In the genomic region with DNA sequence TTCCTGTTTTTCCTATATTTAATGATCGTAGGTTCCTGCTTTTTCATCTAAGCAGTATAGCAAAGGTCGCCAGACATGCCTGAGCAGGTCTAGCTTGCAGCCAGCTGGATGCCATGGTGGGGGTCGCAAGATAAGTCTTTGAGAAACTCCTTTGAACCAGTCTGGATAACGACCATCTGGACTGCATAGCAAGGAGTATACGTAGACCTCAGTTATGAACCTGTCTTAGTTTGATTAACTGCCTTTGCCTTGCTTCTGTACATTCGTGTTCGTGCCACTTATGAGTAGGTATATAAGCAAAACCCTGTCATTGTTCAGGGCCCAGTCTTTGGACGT, we compare ENCODE assay signal across 33 cellular contexts. TPM values are rescaled to one million over a fixed set of nuclear protein-coding genes. Genes with fewer than 3 reads are reported as not detected.
DNase-seq lines count a peak whose midpoint lies in the region; ATAC-seq, FAIRE-seq and TF ChIP-seq lines count a peak whose summit lies in the region.
"Had no signal": no experiment of that assay in that cellular context is flagged by ENCODE, and none has a peak within 500 bp of the region (broad histone marks: within the 10 kb centered on the region; RNA-seq: fewer than 3 reads in every experiment).

No MANE protein-coding gene starts in this region.

- POLR2A ChIA-PET in activated CD8-positive, alpha-beta T cell treated with anti-CD3 and anti-CD28 coated beads, Interleukin-2, amount 10 ng/mL, durations not matched to agents 7 days and 5 days (lab: Charles Lee), result no interaction called here
- POLR2A ChIA-PET in activated CD8-positive, alpha-beta T cell treated with anti-CD3 and anti-CD28 coated beads for 36 hours (lab: Charles Lee), result no interaction called here

- TF ChIP-seq CTCF in activated CD8-positive, alpha-beta T cell treated with anti-CD3 and anti-CD28 coated beads for 36 hours (IDR thresholded peaks at IDR 0.05), result no peak
- no peak for TF ChIP-seq CTCF in astrocyte (IDR thresholded peaks at IDR 0.05; ENCODE audit: insufficient read depth, low read depth, low read length)
- no peak for TF ChIP-seq CTCF in type B pancreatic cell (conservative IDR thresholded peaks at IDR 0.05)

- FAIRE-seq in astrocyte (lab: Jason Lieb, UNC), result no peak
- FAIRE-seq: HTR-8/SVneo, urothelium cell line had no signal

- intact Hi-C loops in activated CD8-positive, alpha-beta T cell treated with anti-CD3 and anti-CD28 coated beads for 36 hours (cut with micrococcal nuclease), result no loop called here

- CTCF ChIA-PET in activated CD8-positive, alpha-beta T cell treated with anti-CD3 and anti-CD28 coated beads, Interleukin-2, amount 10 ng/mL, durations not matched to agents 7 days and 5 days (lab: Charles Lee), result no interaction called here
- CTCF ChIA-PET in activated CD8-positive, alpha-beta T cell treated with anti-CD3 and anti-CD28 coated beads for 36 hours (lab: Charles Lee), result no interaction called here

- no peaks in the 10 kb centered on the region for H3K79me2 ChIP-seq in astrocyte (ENCODE audit: insufficient read depth, low read length)

- peaks cover 12% of the 10 kb centered on the region for H3K4me1 ChIP-seq in astrocyte (ENCODE audit: insufficient read depth, low read length)
- H3K4me1 ChIP-seq: left ventricle myocardium inferior, psoas muscle had no signal

- no peaks in the 10 kb centered on the region for H3K36me3 ChIP-seq in astrocyte (ENCODE audit: insufficient read depth, low read length)
- H3K36me3 ChIP-seq: brain microvascular endothelial cell, left ventricle myocardium inferior had no signal

- H3K4me2 ChIP-seq in astrocyte (ENCODE audit: low read length), result no peak overlapping the region
- H3K4me2 ChIP-seq: A549 had no signal

- no peak overlapping the region for H3K4me3 Mint-ChIP-seq in activated CD8-positive, alpha-beta T cell treated with anti-CD3 and anti-CD28 coated beads, Interleukin-2, amount 10 ng/mL, durations not matched to agents 7 days and 5 days
- H3K4me3 Mint-ChIP-seq in activated CD8-positive, alpha-beta T cell treated with anti-CD3 and anti-CD28 coated beads for 36 hours, result no peak overlapping the region
- H3K4me3 Mint-ChIP-seq in astrocyte (ENCODE audit: unreplicated experiment), result no peak overlapping the region
- no peak overlapping the region for H3K4me3 Mint-ChIP-seq in type B pancreatic cell
- H3K4me3 Mint-ChIP-seq: activated B cell treated with CpG ODN at 0.5 μM for 24 hours; activated CD4-positive, alpha-beta memory T cell treated with anti-CD3 and anti-CD28 coated beads for 36 hours; activated naive CD8-positive, alpha-beta T cell treated with anti-CD3 and anti-CD28 coated beads, Interleukin-2, amount 50 U/mL, for 24 hours; B cell; HFFc6; immature natural killer cell; stimulated activated memory B cell treated with anti-CD40 and anti-IgM and Interleukin-4, amounts not matched to agents 10 μg/mL and 1 μg/mL and 100 μg/mL, for 72 hours had no signal

- H3K9ac ChIP-seq in astrocyte (ENCODE audit: low read length), result no peak overlapping the region
- H3K9ac ChIP-seq: GM23248 had no signal

- no peak overlapping the region for H3K27ac Mint-ChIP-seq in activated CD8-positive, alpha-beta T cell treated with anti-CD3 and anti-CD28 coated beads, Interleukin-2, amount 10 ng/mL, durations not matched to agents 7 days and 5 days
- no peak overlapping the region for H3K27ac Mint-ChIP-seq in activated CD8-positive, alpha-beta T cell treated with anti-CD3 and anti-CD28 coated beads for 36 hours
- H3K27ac Mint-ChIP-seq in astrocyte (ENCODE audit: unreplicated experiment) (peak overlapping the region; percentile 26), type B pancreatic cell (peak overlapping the region; percentile 15)
- H3K27ac Mint-ChIP-seq: activated B cell treated with CpG ODN at 0.5 μM for 24 hours; activated CD4-positive, alpha-beta memory T cell treated with anti-CD3 and anti-CD28 coated beads for 36 hours; activated naive CD8-positive, alpha-beta T cell treated with anti-CD3 and anti-CD28 coated beads, Interleukin-2, amount 50 U/mL, for 24 hours; B cell; HFFc6; immature natural killer cell; stimulated activated memory B cell treated with anti-CD40 and anti-IgM and Interleukin-4, amounts not matched to agents 10 μg/mL and 1 μg/mL and 100 μg/mL, for 72 hours had no signal

- ATAC-seq in activated CD8-positive, alpha-beta T cell treated with anti-CD3 and anti-CD28 coated beads, Interleukin-2, amount 10 ng/mL, durations not matched to agents 7 days and 5 days, result no peak
- ATAC-seq in activated CD8-positive, alpha-beta T cell treated with anti-CD3 and anti-CD28 coated beads for 36 hours, result no peak
- ATAC-seq in GM18498 (IDR thresholded peaks at IDR 0.05; ENCODE audit: unreplicated experiment), result no peak
- ATAC-seq: A549; activated naive CD8-positive, alpha-beta T cell treated with anti-CD3 and anti-CD28 coated beads, Interleukin-2, amount 50 U/mL, for 24 hours; foreskin keratinocyte; psoas muscle; stimulated activated memory B cell treated with anti-CD40 and anti-IgM and Interleukin-4, amounts not matched to agents 10 μg/mL and 1 μg/mL and 100 μg/mL, for 72 hours had no signal

- H4K20me1 ChIP-seq in astrocyte (ENCODE audit: insufficient read depth, low read length), result no peaks in the 10 kb centered on the region

- no peaks in the 10 kb centered on the region for H3K4me1 Mint-ChIP-seq in activated CD8-positive, alpha-beta T cell treated with anti-CD3 and anti-CD28 coated beads, Interleukin-2, amount 10 ng/mL, durations not matched to agents 7 days and 5 days (ENCODE audit: low read depth)
- H3K4me1 Mint-ChIP-seq in activated CD8-positive, alpha-beta T cell treated with anti-CD3 and anti-CD28 coated beads for 36 hours (ENCODE audit: low read depth), result no peaks in the 10 kb centered on the region
- peaks cover 18% of the 10 kb centered on the region for H3K4me1 Mint-ChIP-seq in astrocyte (ENCODE audit: low read depth, unreplicated experiment)
- H3K4me1 Mint-ChIP-seq in type B pancreatic cell (ENCODE audit: unreplicated experiment), result peaks cover 12% of the 10 kb centered on the region
- H3K4me1 Mint-ChIP-seq: activated B cell treated with CpG ODN at 0.5 μM for 24 hours; activated naive CD8-positive, alpha-beta T cell treated with anti-CD3 and anti-CD28 coated beads, Interleukin-2, amount 50 U/mL, for 24 hours; B cell; immature natural killer cell; stimulated activated memory B cell treated with anti-CD40 and anti-IgM and Interleukin-4, amounts not matched to agents 10 μg/mL and 1 μg/mL and 100 μg/mL, for 72 hours had no signal

- DNase-seq in activated CD8-positive, alpha-beta T cell treated with anti-CD3 and anti-CD28 coated beads, Interleukin-2, amount 10 ng/mL, durations not matched to agents 7 days and 5 days, result peak; percentile 4
- no peak for DNase-seq in activated CD8-positive, alpha-beta T cell treated with anti-CD3 and anti-CD28 coated beads for 36 hours
- DNase-seq in astrocyte (ENCODE audit: low read depth) (peak; percentile 17), mucosa of gallbladder (ENCODE audit: low spot score) (peak; percentile 5), type B pancreatic cell (ENCODE audit: extremely low spot score, unreplicated experiment) (no peak), NCI-H1105 (lab: John Stamatoyannopoulos, UW) (no peak), dedifferentiated amniotic fluid mesenchymal stem cell (ENCODE audit: extremely low spot score) (no peak)
- DNase-seq: activated B cell treated with CpG ODN at 0.5 μM for 24 hours; activated CD4-positive, alpha-beta memory T cell treated with anti-CD3 and anti-CD28 coated beads for 36 hours; activated gamma-delta T cell treated with Interleukin-2 at 50 U/mL for 16 hours; activated naive CD8-positive, alpha-beta T cell treated with anti-CD3 and anti-CD28 coated beads, Interleukin-2, amount 50 U/mL, for 24 hours; brain microvascular endothelial cell; DMS79; effector CD8-positive, alpha-beta T cell; erythroblast; foreskin keratinocyte; GM23248; HFFc6; hippocampal formation; immature natural killer cell; left ventricle myocardium inferior; NCI-H187 treated with DMSO at 0.1 percent for 48 hours; OCI-M1; psoas muscle; T-helper 9 cell had no signal

- no peaks in the 10 kb centered on the region for H3K9me3 Mint-ChIP-seq in activated CD8-positive, alpha-beta T cell treated with anti-CD3 and anti-CD28 coated beads, Interleukin-2, amount 10 ng/mL, durations not matched to agents 7 days and 5 days (ENCODE audit: insufficient read depth)
- H3K9me3 Mint-ChIP-seq in activated CD8-positive, alpha-beta T cell treated with anti-CD3 and anti-CD28 coated beads for 36 hours, result no peaks in the 10 kb centered on the region
- H3K9me3 Mint-ChIP-seq in astrocyte (ENCODE audit: unreplicated experiment) (peaks cover 7% of the 10 kb centered on the region), type B pancreatic cell (peaks cover 5% of the 10 kb centered on the region)
- H3K9me3 Mint-ChIP-seq: activated B cell treated with CpG ODN at 0.5 μM for 24 hours; activated CD4-positive, alpha-beta memory T cell treated with anti-CD3 and anti-CD28 coated beads for 36 hours had no signal

- H3K4me3 ChIP-seq in astrocyte (ENCODE audit: insufficient read depth, low read depth, low read length), result no peak overlapping the region
- H3K4me3 ChIP-seq: A549, GM23248, left ventricle myocardium inferior, psoas muscle had no signal

- no peaks in the 10 kb centered on the region for H3K27me3 ChIP-seq in astrocyte (ENCODE audit: insufficient read depth, low read length)
- H3K27me3 ChIP-seq: brain microvascular endothelial cell, foreskin keratinocyte had no signal

- no peaks in the 10 kb centered on the region for H3K36me3 Mint-ChIP-seq in activated CD8-positive, alpha-beta T cell treated with anti-CD3 and anti-CD28 coated beads, Interleukin-2, amount 10 ng/mL, durations not matched to agents 7 days and 5 days (ENCODE audit: low read depth)
- no peaks in the 10 kb centered on the region for H3K36me3 Mint-ChIP-seq in activated CD8-positive, alpha-beta T cell treated with anti-CD3 and anti-CD28 coated beads for 36 hours (ENCODE audit: low read depth)
- H3K36me3 Mint-ChIP-seq in astrocyte (ENCODE audit: low read depth, unreplicated experiment) (peaks cover 2% of the 10 kb centered on the region), type B pancreatic cell (no peaks in the 10 kb centered on the region)
- H3K36me3 Mint-ChIP-seq: activated CD4-positive, alpha-beta memory T cell treated with anti-CD3 and anti-CD28 coated beads for 36 hours; immature natural killer cell; stimulated activated memory B cell treated with anti-CD40 and anti-IgM and Interleukin-4, amounts not matched to agents 10 μg/mL and 1 μg/mL and 100 μg/mL, for 72 hours had no signal

- no peak overlapping the region for H2AFZ ChIP-seq in astrocyte (ENCODE audit: low read depth, low read length)
- H2AFZ ChIP-seq: GM23248 had no signal

- H3K27me3 Mint-ChIP-seq in activated CD8-positive, alpha-beta T cell treated with anti-CD3 and anti-CD28 coated beads, Interleukin-2, amount 10 ng/mL, durations not matched to agents 7 days and 5 days (ENCODE audit: low read depth), result peaks cover 4% of the 10 kb centered on the region
- H3K27me3 Mint-ChIP-seq in activated CD8-positive, alpha-beta T cell treated with anti-CD3 and anti-CD28 coated beads for 36 hours, result peaks cover 4% of the 10 kb centered on the region
- peaks cover 12% of the 10 kb centered on the region for H3K27me3 Mint-ChIP-seq in astrocyte (ENCODE audit: low read depth, unreplicated experiment)
- H3K27me3 Mint-ChIP-seq in type B pancreatic cell, result peaks cover 2% of the 10 kb centered on the region
- H3K27me3 Mint-ChIP-seq: activated B cell treated with CpG ODN at 0.5 μM for 24 hours, B cell had no signal

- peaks cover 7% of the 10 kb centered on the region for H3K9me3 ChIP-seq in astrocyte (ENCODE audit: insufficient read depth, low read depth, low read length)
- H3K9me3 ChIP-seq: psoas muscle had no signal

- no peak overlapping the region for H3K27ac ChIP-seq in astrocyte (ENCODE audit: low read depth, low read length)
- H3K27ac ChIP-seq: brain microvascular endothelial cell, foreskin keratinocyte, GM23248, left ventricle myocardium inferior, psoas muscle had no signal

RNA-seq across cellular contexts. Expression of gene SPATA31E1, which starts 8.4 kb away (rescaled TPM):
- not detected for total RNA-seq in activated CD8-positive, alpha-beta T cell treated with anti-CD3 and anti-CD28 coated beads, Interleukin-2, amount 10 ng/mL, durations not matched to agents 7 days and 5 days
- not detected for total RNA-seq in activated CD8-positive, alpha-beta T cell treated with anti-CD3 and anti-CD28 coated beads for 36 hours
- total RNA-seq in astrocyte (not detected in 2 replicates), mucosa of gallbladder (not detected), type B pancreatic cell (ENCODE audit: low replicate concordance) (not detected in 2 replicates)
- total RNA-seq: activated B cell treated with CpG ODN at 0.5 μM for 24 hours; activated CD4-positive, alpha-beta memory T cell treated with anti-CD3 and anti-CD28 coated beads for 36 hours; B cell; chondrocyte; foreskin keratinocyte; GM23248; HFFc6; left ventricle myocardium inferior; psoas muscle; skeletal muscle tissue had no signal

RNA-seq across cellular contexts. Expression of gene SPATA31C1, which starts 43.5 kb away (rescaled TPM):
- not detected for total RNA-seq in activated CD8-positive, alpha-beta T cell treated with anti-CD3 and anti-CD28 coated beads, Interleukin-2, amount 10 ng/mL, durations not matched to agents 7 days and 5 days
- total RNA-seq in activated CD8-positive, alpha-beta T cell treated with anti-CD3 and anti-CD28 coated beads for 36 hours, result not detected
- total RNA-seq in astrocyte (not detected in 2 replicates), mucosa of gallbladder (not detected), type B pancreatic cell (ENCODE audit: low replicate concordance) (0.07 TPM in 1 of 2 replicates, not detected in the other)
- total RNA-seq: activated B cell treated with CpG ODN at 0.5 μM for 24 hours; activated CD4-positive, alpha-beta memory T cell treated with anti-CD3 and anti-CD28 coated beads for 36 hours; B cell; chondrocyte; foreskin keratinocyte; GM23248; HFFc6; left ventricle myocardium inferior; psoas muscle; skeletal muscle tissue had no signal

Comparison
In these comparisons a context has a peak if more than half of its experiments do, and no peak if none do; other contexts are left out.
1. DNase-seq: peak in activated CD8-positive, alpha-beta T cell treated with anti-CD3 and anti-CD28 coated beads, Interleukin-2, amount 10 ng/mL, durations not matched to agents 7 days and 5 days (single experiment), astrocyte (single experiment) and mucosa of gallbladder (single experiment); none in activated CD8-positive, alpha-beta T cell treated with anti-CD3 and anti-CD28 coated beads for 36 hours (single experiment), type B pancreatic cell (single experiment), NCI-H1105 (single experiment) and dedifferentiated amniotic fluid mesenchymal stem cell (single experiment).
2. H3K27ac Mint-ChIP-seq: peak in astrocyte (single experiment) and type B pancreatic cell (single experiment); none in activated CD8-positive, alpha-beta T cell treated with anti-CD3 and anti-CD28 coated beads, Interleukin-2, amount 10 ng/mL, durations not matched to agents 7 days and 5 days (single experiment) and activated CD8-positive, alpha-beta T cell treated with anti-CD3 and anti-CD28 coated beads for 36 hours (single experiment).